In genomic region chr11:65210748-65211147, GRCh38 we compare ENCODE assay signal across 37 cellular contexts. TPM values are rescaled to one million over a fixed set of nuclear protein-coding genes. Genes with fewer than 3 reads are reported as not detected.
"Had no signal": no experiment of that assay in that cellular context is flagged by ENCODE, and none has a peak within 500 bp of the region (broad histone marks: within the 10 kb centered on the region; RNA-seq: fewer than 3 reads in every experiment).

No MANE protein-coding gene starts in this region.

- H3K4me3 ChIP-seq: MG63, SJCRH30, SK-N-MC had no signal

- H3K36me3 ChIP-seq: SJCRH30 had no signal

- H3K9me3 ChIP-seq: MG63, SJCRH30 had no signal

- H3K4me3 Mint-ChIP-seq: activated CD4-positive, alpha-beta memory T cell treated with anti-CD3 and anti-CD28 coated beads, Interleukin-2, amount 10 ng/mL, durations not matched to agents 7 days and 5 days; activated naive CD4-positive, alpha-beta T cell treated with anti-CD3 and anti-CD28 coated beads, Interleukin-2, amount 10 ng/mL, durations not matched to agents 7 days and 5 days; activated naive CD8-positive, alpha-beta T cell; activated naive CD8-positive, alpha-beta T cell treated with anti-CD3 and anti-CD28 coated beads, Interleukin-2, amount 50 U/mL, for 24 hours; brain had no signal

- H3K4me1 Mint-ChIP-seq: brain had no signal

- ATAC-seq: activated naive CD8-positive, alpha-beta T cell treated with anti-CD3 and anti-CD28 coated beads, Interleukin-2, amount 50 U/mL, for 24 hours; PC-3 had no signal

- H3K4me1 ChIP-seq: SJCRH30 had no signal

- H3K27me3 Mint-ChIP-seq: activated CD4-positive, alpha-beta memory T cell treated with anti-CD3 and anti-CD28 coated beads, Interleukin-2, amount 10 ng/mL, durations not matched to agents 7 days and 5 days; activated naive CD4-positive, alpha-beta T cell treated with anti-CD3 and anti-CD28 coated beads, Interleukin-2, amount 10 ng/mL, durations not matched to agents 7 days and 5 days; activated naive CD8-positive, alpha-beta T cell; brain had no signal

- H3K9me3 Mint-ChIP-seq: activated CD4-positive, alpha-beta memory T cell treated with anti-CD3 and anti-CD28 coated beads, Interleukin-2, amount 10 ng/mL, durations not matched to agents 7 days and 5 days; activated naive CD4-positive, alpha-beta T cell treated with anti-CD3 and anti-CD28 coated beads, Interleukin-2, amount 10 ng/mL, durations not matched to agents 7 days and 5 days had no signal

- H3K27ac ChIP-seq: SJCRH30, SK-N-MC had no signal

- H3K27me3 ChIP-seq: MG63, SJCRH30 had no signal

- DNase-seq: activated CD4-positive, alpha-beta memory T cell treated with anti-CD3 and anti-CD28 coated beads, Interleukin-2, amount 10 ng/mL, durations not matched to agents 7 days and 5 days; activated CD4-positive, alpha-beta T cell treated with anti-CD3 and anti-CD28 coated beads for 1 hour; activated CD4-positive, alpha-beta T cell treated with anti-CD3 and anti-CD28 coated beads for 48 hours; activated CD4-positive, CD25-positive, alpha-beta regulatory T cell; activated effector memory CD4-positive, alpha-beta T cell treated with Interleukin-2 at 50 U/mL for 16 hours; activated naive CD4-positive, alpha-beta T cell treated with anti-CD3 and anti-CD28 coated beads, Interleukin-2, amount 10 ng/mL, durations not matched to agents 7 days and 5 days; activated naive CD8-positive, alpha-beta T cell treated with anti-CD3 and anti-CD28 coated beads, Interleukin-2, amount 50 U/mL, for 24 hours; activated T-cell treated with anti-CD3 and anti-CD28 coated beads, Interleukin-2, amount 50 U/mL, for 48 hours; anterior cingulate cortex; caudate nucleus; cerebellar nuclear complex; Kasumi-1; KBM-7; MG63; NCI-H1048; NCI-H1105 treated with DMSO at 0.1 percent for 48 hours; NCI-H1436; NCI-H1694; NCI-H1930; NCI-H2081 treated with DMSO at 0.1 percent for 48 hours; NCI-H226; NCI-H446 treated with DMSO at 0.1 percent for 48 hours; NCI-H524; NCI-H69; NCI-H82; PC-3; SHP77; SJCRH30; T1000; WERI-Rb-1 had no signal

- H3K27ac Mint-ChIP-seq: activated CD4-positive, alpha-beta memory T cell treated with anti-CD3 and anti-CD28 coated beads, Interleukin-2, amount 10 ng/mL, durations not matched to agents 7 days and 5 days; activated naive CD4-positive, alpha-beta T cell treated with anti-CD3 and anti-CD28 coated beads, Interleukin-2, amount 10 ng/mL, durations not matched to agents 7 days and 5 days; activated naive CD8-positive, alpha-beta T cell; activated naive CD8-positive, alpha-beta T cell treated with anti-CD3 and anti-CD28 coated beads, Interleukin-2, amount 50 U/mL, for 24 hours; brain had no signal

RNA-seq across cellular contexts. Expression of gene SPDYC, which starts 40.7 kb away (rescaled TPM):
- total RNA-seq: activated CD4-positive, alpha-beta memory T cell treated with anti-CD3 and anti-CD28 coated beads, Interleukin-2, amount 10 ng/mL, durations not matched to agents 7 days and 5 days; activated CD8-positive, alpha-beta memory T cell treated with anti-CD3 and anti-CD28 coated beads for 36 hours; bronchial epithelial cell; PC-3; T-helper 1 cell treated with Interleukin-12 subunit alpha and Interleukin-12 subunit beta and Interleukin-4 antibody, amounts not matched to agents 30 ng/mL and 1 ng/mL, for 36 hours; T-helper 2 cell treated with Interferon-gamma antibody and Interleukin-4, amounts not matched to agents 100 ng/mL and 5 ng/mL, for 36 hours had no signal
